In the genomic region with DNA sequence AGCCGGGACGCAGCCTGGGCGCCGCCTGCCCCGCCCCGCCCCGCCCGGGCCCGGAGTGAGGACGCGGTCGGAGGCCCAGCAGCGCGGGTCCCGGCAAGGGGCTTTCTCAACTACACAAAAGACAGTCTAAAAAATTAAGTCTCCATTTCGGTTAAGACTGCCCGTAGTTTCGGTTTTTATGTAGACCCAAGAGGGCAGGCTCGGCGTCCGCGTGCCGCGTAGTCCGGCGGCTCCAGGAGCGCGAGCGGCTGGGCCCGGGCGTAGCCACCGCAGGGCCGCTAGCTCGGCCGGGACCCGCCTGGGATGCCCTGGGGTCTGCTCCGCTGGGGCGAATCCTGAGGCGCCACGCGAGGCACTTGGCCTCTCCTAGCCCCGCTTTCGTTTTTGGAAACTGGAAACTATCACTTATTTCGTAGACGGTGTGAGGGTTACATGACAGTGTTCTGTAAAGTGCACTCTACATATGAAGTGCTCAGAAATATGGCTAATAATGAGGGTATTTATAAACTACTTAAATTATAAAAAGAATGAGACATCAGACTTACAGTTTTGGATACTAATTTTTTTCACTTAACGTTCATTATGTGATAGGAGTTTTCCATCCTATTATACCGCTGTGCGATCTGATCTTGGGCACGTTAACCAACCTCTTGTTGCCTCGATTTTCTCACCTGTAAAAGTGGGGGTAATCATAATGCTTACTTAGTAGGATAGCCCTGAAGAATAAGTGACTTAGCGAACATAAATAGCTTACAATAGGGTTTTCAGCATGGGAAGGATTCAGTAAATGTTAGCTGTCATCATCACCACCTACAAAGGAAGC, we compare ENCODE assay signal across 8 cellular contexts.
DNase-seq lines count a peak whose midpoint lies in the region; ATAC-seq and TF ChIP-seq lines count a peak whose summit lies in the region.

No MANE protein-coding gene starts in this region.

- peak; percentile 54 for DNase-seq in EH (ENCODE audit: low read depth)
- peak; percentile 76 for DNase-seq in GM20000 (ENCODE audit: low spot score)
- DNase-seq in UCSD-AML1 (lab: John Stamatoyannopoulos, UW; ENCODE audit: unreplicated experiment): peak; percentile 19
- peak; percentile 24 to 43 for DNase-seq in central memory CD8-positive, alpha-beta T cell (ENCODE audit: low spot score in 2 of 2)
- peak; percentile 41 for DNase-seq in kidney tubule cell (ENCODE audit: low spot score)
- DNase-seq in stimulated activated CD4-positive, alpha-beta T cell treated with anti-CD3 and anti-CD28 coated beads, Interleukin-4, amount 100 ng/mL, for 1 hour: peak; percentile 52
- no peak for DNase-seq in NCI-H1694 (lab: John Stamatoyannopoulos, UW)

- peak overlapping the region; percentile 65 for H3K4me3 Mint-ChIP-seq in central memory CD8-positive, alpha-beta T cell

- no peaks in the 10 kb centered on the region for H3K27me3 Mint-ChIP-seq in central memory CD8-positive, alpha-beta T cell

- no peaks in the 10 kb centered on the region for H3K9me3 Mint-ChIP-seq in central memory CD8-positive, alpha-beta T cell

- TF ChIP-seq CTCF in GM20000 (IDR thresholded peaks at IDR 0.05; ENCODE audit: extremely low read depth, missing control alignments): no peak

- H3K36me3 Mint-ChIP-seq in central memory CD8-positive, alpha-beta T cell (ENCODE audit: insufficient read depth): peaks cover 4% of the 10 kb centered on the region

- H3K4me1 Mint-ChIP-seq in central memory CD8-positive, alpha-beta T cell: peaks cover 43% of the 10 kb centered on the region

- peak; percentile 42 for ATAC-seq in HG03571 (IDR thresholded peaks at IDR 0.05; ENCODE audit: unreplicated experiment)
- peak; percentile 83 for ATAC-seq in central memory CD8-positive, alpha-beta T cell (replicated peaks; ENCODE audit: extremely low read depth, poor library complexity, severe bottlenecking)

- peak overlapping the region; percentile 59 for H3K27ac Mint-ChIP-seq in central memory CD8-positive, alpha-beta T cell (ENCODE audit: low read depth)
